ENCODE assay signal across 1 cellular context in the genomic region with DNA sequence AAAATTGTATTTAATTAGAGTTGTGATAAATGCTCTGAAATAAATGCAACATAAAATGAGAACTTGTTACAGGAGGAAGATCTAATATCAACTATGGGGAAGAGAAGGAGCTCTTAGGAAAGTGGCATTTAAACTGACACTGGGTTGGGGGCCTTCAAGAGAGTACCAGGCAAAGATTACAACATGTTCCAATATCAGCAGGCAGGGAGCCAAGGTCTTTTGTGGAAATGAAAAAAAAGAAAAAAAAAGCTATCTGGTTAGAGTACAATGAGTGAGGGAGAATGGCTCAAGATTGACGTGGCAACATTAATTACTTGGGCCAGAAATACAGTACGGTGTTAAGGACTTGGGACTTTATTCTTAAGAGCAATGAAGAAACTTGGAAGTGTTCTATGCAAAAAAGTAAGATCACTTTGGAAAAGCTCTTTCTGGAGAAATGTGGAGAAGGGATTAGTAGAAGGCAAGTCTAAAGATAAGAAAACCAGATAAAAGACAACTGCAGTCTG.
TF ChIP-seq lines count a peak whose summit lies in the region.

No MANE protein-coding gene starts in this region.

TF ChIP-seq in GM23338, 12 proteins besides CTCF, POLR2A, EP300 and RAD21 (continued from another document):
- TF ChIP-seq, protein P1, sequence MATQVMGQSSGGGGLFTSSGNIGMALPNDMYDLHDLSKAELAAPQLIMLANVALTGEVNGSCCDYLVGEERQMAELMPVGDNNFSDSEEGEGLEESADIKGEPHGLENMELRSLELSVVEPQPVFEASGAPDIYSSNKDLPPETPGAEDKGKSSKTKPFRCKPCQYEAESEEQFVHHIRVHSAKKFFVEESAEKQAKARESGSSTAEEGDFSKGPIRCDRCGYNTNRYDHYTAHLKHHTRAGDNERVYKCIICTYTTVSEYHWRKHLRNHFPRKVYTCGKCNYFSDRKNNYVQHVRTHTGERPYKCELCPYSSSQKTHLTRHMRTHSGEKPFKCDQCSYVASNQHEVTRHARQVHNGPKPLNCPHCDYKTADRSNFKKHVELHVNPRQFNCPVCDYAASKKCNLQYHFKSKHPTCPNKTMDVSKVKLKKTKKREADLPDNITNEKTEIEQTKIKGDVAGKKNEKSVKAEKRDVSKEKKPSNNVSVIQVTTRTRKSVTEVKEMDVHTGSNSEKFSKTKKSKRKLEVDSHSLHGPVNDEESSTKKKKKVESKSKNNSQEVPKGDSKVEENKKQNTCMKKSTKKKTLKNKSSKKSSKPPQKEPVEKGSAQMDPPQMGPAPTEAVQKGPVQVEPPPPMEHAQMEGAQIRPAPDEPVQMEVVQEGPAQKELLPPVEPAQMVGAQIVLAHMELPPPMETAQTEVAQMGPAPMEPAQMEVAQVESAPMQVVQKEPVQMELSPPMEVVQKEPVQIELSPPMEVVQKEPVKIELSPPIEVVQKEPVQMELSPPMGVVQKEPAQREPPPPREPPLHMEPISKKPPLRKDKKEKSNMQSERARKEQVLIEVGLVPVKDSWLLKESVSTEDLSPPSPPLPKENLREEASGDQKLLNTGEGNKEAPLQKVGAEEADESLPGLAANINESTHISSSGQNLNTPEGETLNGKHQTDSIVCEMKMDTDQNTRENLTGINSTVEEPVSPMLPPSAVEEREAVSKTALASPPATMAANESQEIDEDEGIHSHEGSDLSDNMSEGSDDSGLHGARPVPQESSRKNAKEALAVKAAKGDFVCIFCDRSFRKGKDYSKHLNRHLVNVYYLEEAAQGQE (IDR thresholded peaks at IDR 0.05; ENCODE audit: unreplicated experiment), result no peak
- TF ChIP-seq STAT1 (IDR thresholded peaks at IDR 0.05; ENCODE audit: unreplicated experiment) (no peak), JUNB (IDR thresholded peaks at IDR 0.05; ENCODE audit: unreplicated experiment) (no peak), EZH2phosphoT487 (IDR thresholded peaks at IDR 0.05; ENCODE audit: unreplicated experiment) (no peak), NANOG (IDR thresholded peaks at IDR 0.05; ENCODE audit: borderline replicate concordance) (no peak), ZNF114 (CRISPR knock-in tag; IDR thresholded peaks at IDR 0.05) (no peak), EZH2 (IDR thresholded peaks at IDR 0.05; ENCODE audit: low read depth, unreplicated experiment) (no peak), POLR2AphosphoS5 (IDR thresholded peaks at IDR 0.05; ENCODE audit: low read depth) (no peak), CREB1 (CRISPR knock-in tag; IDR thresholded peaks at IDR 0.05; ENCODE audit: low read depth) (no peak)
